8 cellular contexts compared by ENCODE assay signal in the genomic region with DNA sequence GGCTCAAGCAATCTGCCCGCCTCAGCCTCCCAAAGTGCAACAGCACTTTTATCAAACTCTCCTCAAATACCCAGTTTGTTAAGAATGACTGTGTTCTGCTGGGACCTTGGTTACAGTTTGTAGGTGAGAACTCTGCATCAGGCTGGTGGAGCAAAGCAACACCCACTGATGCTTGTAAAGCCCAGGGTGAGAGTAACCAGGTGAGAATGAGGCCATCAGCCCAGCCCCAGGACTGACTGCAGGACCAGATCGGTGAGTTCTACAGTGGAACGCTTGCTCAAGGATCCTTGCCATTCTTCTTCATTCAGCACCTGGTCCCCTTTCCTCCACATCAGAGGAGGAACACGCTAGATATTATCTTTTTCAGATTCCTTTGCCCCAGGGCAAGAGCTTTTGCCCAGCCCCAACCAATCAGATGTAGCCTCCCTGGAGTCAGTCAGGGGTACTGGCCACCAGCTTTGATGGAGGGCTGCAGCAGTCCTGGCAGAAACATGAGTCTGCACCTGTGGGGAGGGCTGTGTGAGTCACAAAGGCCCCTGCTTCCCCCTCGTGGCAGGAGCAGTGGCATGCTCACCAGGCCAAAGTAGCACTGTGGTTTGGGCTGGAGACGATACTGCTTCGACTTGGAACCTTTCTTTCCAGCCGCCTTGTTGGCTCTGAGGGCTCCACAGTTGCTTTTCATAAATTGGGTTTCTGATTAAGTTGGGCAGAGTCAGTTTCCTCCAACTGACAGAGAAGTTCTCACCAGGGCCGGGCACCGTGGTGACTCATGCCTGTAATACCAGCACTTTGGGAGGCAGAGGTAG. TPM values are rescaled to one million over a fixed set of nuclear protein-coding genes. Genes with fewer than 3 reads are reported as not detected.
A peak's percentile ranks its signal among the peaks of the same experiment; 100 is the strongest.
DNase-seq lines count a peak whose midpoint lies in the region; ATAC-seq lines count a peak whose summit lies in the region.

No MANE protein-coding gene starts in this region.

- no peaks in the 10 kb centered on the region for H3K27me3 Mint-ChIP-seq in T-cell

- H3K4me3 Mint-ChIP-seq in T-cell: peak overlapping the region in 2 of 3 donors; percentile 45 to 46

- POLR2A ChIA-PET in T-cell (lab: Charles Lee): interaction anchor here (0.6 to 1.2 kb wide), 2 partner anchors 41 to 452 kb away, joined by 3 to 6 read pairs; a partner anchor contains a TSS

- ATAC-seq in T-cell (replicated peaks in 1 of 4) (peak; percentile 82 to 91 (median 84)), GM18502 (IDR thresholded peaks at IDR 0.05; ENCODE audit: poor library complexity, unreplicated experiment) (no peak)

- H3K36me3 Mint-ChIP-seq in T-cell: no peaks in the 10 kb centered on the region

- H3K9me3 Mint-ChIP-seq in T-cell: no peaks in the 10 kb centered on the region

- CTCF ChIA-PET in T-cell (lab: Charles Lee): interaction anchor here (0.7 to 2.5 kb wide), 10 partner anchors 35 to 263 kb away, joined by 3 to 16 read pairs (median 6); partner anchors contain the start of genes ATRIP (in 1 of the 2) and CCDC51 (in 1 of the 2)

- peak; percentile 21 for DNase-seq in NCI-H1436 (lab: John Stamatoyannopoulos, UW)
- no peak for DNase-seq in NCI-H1436 treated with DMSO at 0.1 percent for 48 hours (lab: John Stamatoyannopoulos, UW)
- DNase-seq in HS-27A (ENCODE audit: low read depth): peak; percentile 40
- peak; percentile 56 to 80 (median 72) for DNase-seq in T-cell
- peak; percentile 30 for DNase-seq in activated naive CD8-positive, alpha-beta T cell treated with anti-CD3 and anti-CD28 coated beads, Interleukin-2, amount 50 U/mL, for 16 hours (ENCODE audit: low read depth, low spot score)
- DNase-seq in iPS DF 4.7 (ENCODE audit: extremely low read depth, low spot score): peak; percentile 72
- DNase-seq in stimulated activated CD4-positive, alpha-beta T cell treated with anti-CD3 and anti-CD28 coated beads, Interleukin-1b, Interleukin-23, amount 100 ng/mL, for 4 hours (ENCODE audit: low read depth in 2 of 2): peak; percentile 48 to 52

- H3K27ac Mint-ChIP-seq in T-cell: peak overlapping the region; percentile 87 to 92

- H3K4me1 Mint-ChIP-seq in T-cell: peaks cover 48 to 58% (median 56%) of the 10 kb centered on the region in 3 donors

RNA-seq across cellular contexts. Expression of gene SHISA5, which starts 3.5 kb away (rescaled TPM):
- total RNA-seq in T-cell: 100 to 1,000 TPM; 156 to 258 (median 217) TPM

RNA-seq across cellular contexts. Expression of gene PFKFB4, which starts 49.1 kb away (rescaled TPM):
- total RNA-seq in T-cell: 1 to 10 TPM; 1.8 to 4.2 (median 2.4) TPM

RNA-seq across cellular contexts. Expression of gene UCN2, which starts 56.1 kb away (rescaled TPM):
- under 1 TPM in 1 of 5 donors, not detected in 4; 0.16 TPM for total RNA-seq in T-cell
